In genomic region chr17:17403899-17404576, GRCh38 we compare ENCODE assay signal across 8 cellular contexts.
DNase-seq lines count a peak whose midpoint lies in the region; ATAC-seq and TF ChIP-seq lines count a peak whose summit lies in the region.

No MANE protein-coding gene starts in this region.

- H3K27ac ChIP-seq in Peyer's patch = peak overlapping the region in 2 of 4 donors; percentile 29 to 77

- no peak for TF ChIP-seq CTCF in Peyer's patch (IDR thresholded peaks at IDR 0.05)

- H3K4me1 ChIP-seq in Peyer's patch = peaks cover 0 to 16% (median 12%) of the 10 kb centered on the region in 4 donors

- H3K27me3 ChIP-seq in Peyer's patch = no peaks in the 10 kb centered on the region

- no peaks in the 10 kb centered on the region for H3K9me3 ChIP-seq in Peyer's patch

- DNase-seq in Kasumi-1 (lab: John Stamatoyannopoulos, UW) (peak; percentile 54 to 71), Peyer's patch (peak in 2 of 3 donors; percentile 84 to 86), activated gamma-delta T cell treated with Interleukin-2 at 50 U/mL for 16 hours (peak; percentile 65)
- DNase-seq in stimulated activated CD4-positive, alpha-beta T cell treated with anti-CD3 and anti-CD28 coated beads, Interleukin-2, amount 100 ng/mL, for 4 hours (ENCODE audit: low read depth) = peak; percentile 24

- no peaks in the 10 kb centered on the region for H3K36me3 ChIP-seq in Peyer's patch

- peak overlapping the region in 1 of 4 donors; percentile 7 for H3K4me3 ChIP-seq in Peyer's patch

- no peak for ATAC-seq in GM21737 (IDR thresholded peaks at IDR 0.05; ENCODE audit: unreplicated experiment)
- no peak for ATAC-seq in GM19467 (IDR thresholded peaks at IDR 0.05; ENCODE audit: unreplicated experiment)
- ATAC-seq in GM21529 (IDR thresholded peaks at IDR 0.05; ENCODE audit: unreplicated experiment) = no peak
- no peak for ATAC-seq in GM18519 (IDR thresholded peaks at IDR 0.05; ENCODE audit: low FRiP score, unreplicated experiment)

- TF ChIP-seq POLR2A in Peyer's patch (IDR thresholded peaks at IDR 0.05) = no peak

Comparison
In these comparisons a context has a peak if more than half of its experiments do, and no peak if none do; other contexts are left out.
1. DNase-seq: peak in every context shown above with its lines; median percentile 85 in Peyer's patch; 65 in activated gamma-delta T cell treated with Interleukin-2 at 50 U/mL for 16 hours; 62 in Kasumi-1; 24 in stimulated activated CD4-positive, alpha-beta T cell treated with anti-CD3 and anti-CD28 coated beads, Interleukin-2, amount 100 ng/mL, for 4 hours.